In genomic region chr1:162561037-162561615, GRCh38 we compare ENCODE assay signal across 8 cellular contexts. TPM values are rescaled to one million over a fixed set of nuclear protein-coding genes. Genes with fewer than 3 reads are reported as not detected.
DNase-seq lines count a peak whose midpoint lies in the region; ATAC-seq and TF ChIP-seq lines count a peak whose summit lies in the region.

No MANE protein-coding gene starts in this region.

- peak overlapping the region; percentile 89 for H3K4me3 ChIP-seq in OCI-LY3 (ENCODE audit: low read length)
- H3K4me3 ChIP-seq in epithelial cell of esophagus (ENCODE audit: low read length), result peak overlapping the region; percentile 72
- peak overlapping the region; percentile 87 for H3K4me3 ChIP-seq in mucosa of descending colon

- DNase-seq in DMS 273 treated with DMSO at 0.1 percent for 48 hours (lab: John Stamatoyannopoulos, UW), result peak; percentile 94
- peak; percentile 65 for DNase-seq in HuH-7.5 (ENCODE audit: low spot score)
- DNase-seq in activated T-cell treated with anti-CD3 and anti-CD28 coated beads for 24 hours (ENCODE audit: low read depth), result peak; percentile 97
- DNase-seq in epithelial cell of esophagus (ENCODE audit: low read depth), result peak; percentile 98
- peak; percentile 99 to 100 (median 99) for DNase-seq in mucosa of descending colon
- peak; percentile 94 to 95 for DNase-seq in stimulated activated CD8-positive, alpha-beta memory T cell treated with anti-CD3 and anti-CD28 coated beads, Interleukin-4, amount 100 ng/mL, for 1 hour (ENCODE audit: low read depth in 2 of 2, low spot score in 1 of 2)

- H3K9ac ChIP-seq in OCI-LY3 (ENCODE audit: low read length), result peak overlapping the region; percentile 89

- H2AFZ ChIP-seq in OCI-LY3 (ENCODE audit: low read depth, low read length), result peak overlapping the region; percentile 75

- H4K20me1 ChIP-seq in OCI-LY3 (ENCODE audit: insufficient read depth, low read length), result peaks cover 20% of the 10 kb centered on the region

- peaks cover 4% of the 10 kb centered on the region for H3K4me1 ChIP-seq in OCI-LY3 (ENCODE audit: low read length)
- peaks cover 37% of the 10 kb centered on the region for H3K4me1 ChIP-seq in mucosa of descending colon (ENCODE audit: low read depth)

- ATAC-seq in GM21528 (IDR thresholded peaks at IDR 0.05; ENCODE audit: low FRiP score, unreplicated experiment), result peak; percentile 97
- peak; percentile 93 for ATAC-seq in mucosa of descending colon

- H3K36me3 ChIP-seq in OCI-LY3 (replicated peaks; ENCODE audit: low read depth, low read length) (peaks cover 3% of the 10 kb centered on the region), mucosa of descending colon (ENCODE audit: low read depth) (peaks cover 3% of the 10 kb centered on the region)

- H3K27ac ChIP-seq in OCI-LY3 (ENCODE audit: low read length), result peak overlapping the region; percentile 58

- H3K27me3 ChIP-seq in OCI-LY3 (ENCODE audit: low read depth, low read length), result no peaks in the 10 kb centered on the region

- peak overlapping the region; percentile 72 for H3K4me2 ChIP-seq in OCI-LY3 (ENCODE audit: low read length)

- peaks cover 45% of the 10 kb centered on the region for H3K79me2 ChIP-seq in OCI-LY3 (ENCODE audit: low read length)

- TF ChIP-seq CTCF in OCI-LY3 (IDR thresholded peaks at IDR 0.05; ENCODE audit: low read depth, low read length), result no peak
- no peak for TF ChIP-seq CTCF in epithelial cell of esophagus (IDR thresholded peaks at IDR 0.05; ENCODE audit: insufficient read depth, low read depth, low read length, missing control alignments)
- no peak for TF ChIP-seq CTCF in mucosa of descending colon (IDR thresholded peaks at IDR 0.05)

- H3K9me3 ChIP-seq in OCI-LY3 (ENCODE audit: insufficient read depth, low read length) (no peaks in the 10 kb centered on the region), mucosa of descending colon (no peaks in the 10 kb centered on the region)

- intact Hi-C loops in mucosa of descending colon (cut with DNase I, micrococcal nuclease), result no loop called here

RNA-seq across cellular contexts. Expression of gene UAP1, which starts 0.4 kb away (rescaled TPM):
- total RNA-seq in mucosa of descending colon, result 100 to 1,000 TPM in 2 of 3 donors, 10 to 100 TPM in 1; 91.4 to 123 (median 116) TPM

Comparison
In these comparisons a context has a peak if more than half of its experiments do, and no peak if none do; other contexts are left out.
1. Peak in every context shown above with its lines: DNase-seq, ATAC-seq, H3K4me3 ChIP-seq and H3K27ac ChIP-seq.